Comparison of ENCODE assay signal across 1 cellular context in the genomic region with DNA sequence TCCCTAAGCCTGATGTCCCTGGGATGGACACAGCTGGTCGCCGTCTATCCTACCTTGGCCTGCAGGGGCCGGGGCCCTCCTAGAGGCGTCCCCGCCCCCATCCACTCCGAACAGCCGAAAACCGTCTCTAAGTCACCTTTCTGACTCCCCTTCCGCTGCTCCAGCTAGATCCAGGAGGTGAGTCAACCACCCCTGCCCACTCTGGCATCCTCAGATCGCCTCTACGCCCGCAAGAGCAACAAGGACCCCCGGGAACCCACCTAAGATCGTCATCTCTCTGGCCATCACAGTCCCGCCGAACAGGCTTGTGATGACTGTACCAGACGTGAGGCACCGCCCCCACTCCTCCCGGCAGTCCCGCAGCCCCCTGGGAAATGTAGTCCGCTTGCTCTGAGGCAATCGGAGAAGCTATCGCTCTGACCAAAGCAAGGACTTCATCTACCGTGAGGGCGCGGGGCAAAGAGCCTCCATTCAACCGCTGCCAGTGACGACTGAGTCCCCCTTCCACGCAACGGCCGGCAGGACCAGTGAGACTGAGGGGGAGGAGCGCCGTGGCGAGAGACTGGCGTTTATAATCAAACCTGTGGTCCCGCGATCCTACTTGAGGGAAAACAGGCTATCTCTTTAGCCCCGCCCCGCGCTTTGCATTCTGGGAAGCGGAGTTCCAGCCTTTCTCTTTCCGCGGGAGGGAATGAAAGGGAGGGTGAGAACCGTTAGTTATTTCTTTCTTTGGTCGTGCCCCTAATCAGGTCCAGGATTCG.
TF ChIP-seq lines count a peak whose summit lies in the region.

HSPA13 (minus strand) TSS at position 312 of the 761 bp plus-strand sequence; CDS start at position 285, 27 bp downstream.

TF ChIP-seq in HepG2, 621 proteins besides CTCF, POLR2A, EP300 and RAD21 (continued from another document and continues in another):
- TF ChIP-seq, protein P1, sequence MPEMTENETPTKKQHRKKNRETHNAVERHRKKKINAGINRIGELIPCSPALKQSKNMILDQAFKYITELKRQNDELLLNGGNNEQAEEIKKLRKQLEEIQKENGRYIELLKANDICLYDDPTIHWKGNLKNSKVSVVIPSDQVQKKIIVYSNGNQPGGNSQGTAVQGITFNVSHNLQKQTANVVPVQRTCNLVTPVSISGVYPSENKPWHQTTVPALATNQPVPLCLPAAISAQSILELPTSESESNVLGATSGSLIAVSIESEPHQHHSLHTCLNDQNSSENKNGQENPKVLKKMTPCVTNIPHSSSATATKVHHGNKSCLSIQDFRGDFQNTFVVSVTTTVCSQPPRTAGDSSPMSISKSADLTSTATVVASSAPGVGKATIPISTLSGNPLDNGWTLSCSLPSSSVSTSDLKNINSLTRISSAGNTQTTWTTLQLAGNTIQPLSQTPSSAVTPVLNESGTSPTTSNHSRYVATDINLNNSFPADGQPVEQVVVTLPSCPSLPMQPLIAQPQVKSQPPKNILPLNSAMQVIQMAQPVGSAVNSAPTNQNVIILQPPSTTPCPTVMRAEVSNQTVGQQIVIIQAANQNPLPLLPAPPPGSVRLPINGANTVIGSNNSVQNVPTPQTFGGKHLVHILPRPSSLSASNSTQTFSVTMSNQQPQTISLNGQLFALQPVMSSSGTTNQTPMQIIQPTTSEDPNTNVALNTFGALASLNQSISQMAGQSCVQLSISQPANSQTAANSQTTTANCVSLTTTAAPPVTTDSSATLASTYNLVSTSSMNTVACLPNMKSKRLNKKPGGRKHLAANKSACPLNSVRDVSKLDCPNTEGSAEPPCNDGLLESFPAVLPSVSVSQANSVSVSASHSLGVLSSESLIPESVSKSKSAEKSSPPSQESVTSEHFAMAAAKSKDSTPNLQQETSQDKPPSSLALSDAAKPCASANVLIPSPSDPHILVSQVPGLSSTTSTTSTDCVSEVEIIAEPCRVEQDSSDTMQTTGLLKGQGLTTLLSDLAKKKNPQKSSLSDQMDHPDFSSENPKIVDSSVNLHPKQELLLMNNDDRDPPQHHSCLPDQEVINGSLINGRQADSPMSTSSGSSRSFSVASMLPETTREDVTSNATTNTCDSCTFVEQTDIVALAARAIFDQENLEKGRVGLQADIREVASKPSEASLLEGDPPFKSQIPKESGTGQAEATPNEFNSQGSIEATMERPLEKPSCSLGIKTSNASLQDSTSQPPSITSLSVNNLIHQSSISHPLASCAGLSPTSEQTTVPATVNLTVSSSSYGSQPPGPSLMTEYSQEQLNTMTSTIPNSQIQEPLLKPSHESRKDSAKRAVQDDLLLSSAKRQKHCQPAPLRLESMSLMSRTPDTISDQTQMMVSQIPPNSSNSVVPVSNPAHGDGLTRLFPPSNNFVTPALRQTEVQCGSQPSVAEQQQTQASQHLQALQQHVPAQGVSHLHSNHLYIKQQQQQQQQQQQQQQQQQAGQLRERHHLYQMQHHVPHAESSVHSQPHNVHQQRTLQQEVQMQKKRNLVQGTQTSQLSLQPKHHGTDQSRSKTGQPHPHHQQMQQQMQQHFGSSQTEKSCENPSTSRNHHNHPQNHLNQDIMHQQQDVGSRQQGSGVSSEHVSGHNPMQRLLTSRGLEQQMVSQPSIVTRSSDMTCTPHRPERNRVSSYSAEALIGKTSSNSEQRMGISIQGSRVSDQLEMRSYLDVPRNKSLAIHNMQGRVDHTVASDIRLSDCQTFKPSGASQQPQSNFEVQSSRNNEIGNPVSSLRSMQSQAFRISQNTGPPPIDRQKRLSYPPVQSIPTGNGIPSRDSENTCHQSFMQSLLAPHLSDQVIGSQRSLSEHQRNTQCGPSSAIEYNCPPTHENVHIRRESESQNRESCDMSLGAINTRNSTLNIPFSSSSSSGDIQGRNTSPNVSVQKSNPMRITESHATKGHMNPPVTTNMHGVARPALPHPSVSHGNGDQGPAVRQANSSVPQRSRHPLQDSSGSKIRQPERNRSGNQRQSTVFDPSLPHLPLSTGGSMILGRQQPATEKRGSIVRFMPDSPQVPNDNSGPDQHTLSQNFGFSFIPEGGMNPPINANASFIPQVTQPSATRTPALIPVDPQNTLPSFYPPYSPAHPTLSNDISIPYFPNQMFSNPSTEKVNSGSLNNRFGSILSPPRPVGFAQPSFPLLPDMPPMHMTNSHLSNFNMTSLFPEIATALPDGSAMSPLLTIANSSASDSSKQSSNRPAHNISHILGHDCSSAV (CRISPR knock-in tag; IDR thresholded peaks at IDR 0.05; ENCODE audit: borderline replicate concordance), result no peak
- no peak for TF ChIP-seq ZNF225 (CRISPR knock-in tag; IDR thresholded peaks at IDR 0.05)
- peak; percentile 69 for TF ChIP-seq KAT8 (CRISPR knock-in tag; IDR thresholded peaks at IDR 0.05)
- no peak; the same call in 1 of the 2 replicates for TF ChIP-seq ZNF766 (CRISPR knock-in tag; IDR thresholded peaks at IDR 0.05; ENCODE audit: borderline replicate concordance)
- TF ChIP-seq LBX2 (CRISPR knock-in tag; IDR thresholded peaks at IDR 0.05; ENCODE audit: borderline replicate concordance), result no peak
- peak; percentile 31; the same call in 1 of the 2 replicates for TF ChIP-seq KDM2A (CRISPR knock-in tag; IDR thresholded peaks at IDR 0.05; ENCODE audit: borderline replicate concordance, low read depth)
- no peak for TF ChIP-seq BRD4 (CRISPR knock-in tag; IDR thresholded peaks at IDR 0.05)
- TF ChIP-seq TRAFD1 (CRISPR knock-in tag; IDR thresholded peaks at IDR 0.05; ENCODE audit: borderline replicate concordance), result 0 out of 2 replicates have a peak, but pooled peaks have one; percentile 52
- TF ChIP-seq DMAP1 (CRISPR knock-in tag; IDR thresholded peaks at IDR 0.05), result peak; percentile 29; the same call in 1 of the 2 replicates
- TF ChIP-seq NBN (conservative IDR thresholded peaks at IDR 0.05), result no peak
- TF ChIP-seq ZNF331 (CRISPR knock-in tag; IDR thresholded peaks at IDR 0.05), result 0 out of 2 replicates have a peak, but pooled peaks have one; percentile 13
- 0 out of 2 replicates have a peak, but pooled peaks have one; percentile 40 for TF ChIP-seq JUND (CRISPR knock-in tag; IDR thresholded peaks at IDR 0.05)
- TF ChIP-seq HOXA7 (CRISPR knock-in tag; IDR thresholded peaks at IDR 0.05), result no peak
- TF ChIP-seq, protein P2, sequence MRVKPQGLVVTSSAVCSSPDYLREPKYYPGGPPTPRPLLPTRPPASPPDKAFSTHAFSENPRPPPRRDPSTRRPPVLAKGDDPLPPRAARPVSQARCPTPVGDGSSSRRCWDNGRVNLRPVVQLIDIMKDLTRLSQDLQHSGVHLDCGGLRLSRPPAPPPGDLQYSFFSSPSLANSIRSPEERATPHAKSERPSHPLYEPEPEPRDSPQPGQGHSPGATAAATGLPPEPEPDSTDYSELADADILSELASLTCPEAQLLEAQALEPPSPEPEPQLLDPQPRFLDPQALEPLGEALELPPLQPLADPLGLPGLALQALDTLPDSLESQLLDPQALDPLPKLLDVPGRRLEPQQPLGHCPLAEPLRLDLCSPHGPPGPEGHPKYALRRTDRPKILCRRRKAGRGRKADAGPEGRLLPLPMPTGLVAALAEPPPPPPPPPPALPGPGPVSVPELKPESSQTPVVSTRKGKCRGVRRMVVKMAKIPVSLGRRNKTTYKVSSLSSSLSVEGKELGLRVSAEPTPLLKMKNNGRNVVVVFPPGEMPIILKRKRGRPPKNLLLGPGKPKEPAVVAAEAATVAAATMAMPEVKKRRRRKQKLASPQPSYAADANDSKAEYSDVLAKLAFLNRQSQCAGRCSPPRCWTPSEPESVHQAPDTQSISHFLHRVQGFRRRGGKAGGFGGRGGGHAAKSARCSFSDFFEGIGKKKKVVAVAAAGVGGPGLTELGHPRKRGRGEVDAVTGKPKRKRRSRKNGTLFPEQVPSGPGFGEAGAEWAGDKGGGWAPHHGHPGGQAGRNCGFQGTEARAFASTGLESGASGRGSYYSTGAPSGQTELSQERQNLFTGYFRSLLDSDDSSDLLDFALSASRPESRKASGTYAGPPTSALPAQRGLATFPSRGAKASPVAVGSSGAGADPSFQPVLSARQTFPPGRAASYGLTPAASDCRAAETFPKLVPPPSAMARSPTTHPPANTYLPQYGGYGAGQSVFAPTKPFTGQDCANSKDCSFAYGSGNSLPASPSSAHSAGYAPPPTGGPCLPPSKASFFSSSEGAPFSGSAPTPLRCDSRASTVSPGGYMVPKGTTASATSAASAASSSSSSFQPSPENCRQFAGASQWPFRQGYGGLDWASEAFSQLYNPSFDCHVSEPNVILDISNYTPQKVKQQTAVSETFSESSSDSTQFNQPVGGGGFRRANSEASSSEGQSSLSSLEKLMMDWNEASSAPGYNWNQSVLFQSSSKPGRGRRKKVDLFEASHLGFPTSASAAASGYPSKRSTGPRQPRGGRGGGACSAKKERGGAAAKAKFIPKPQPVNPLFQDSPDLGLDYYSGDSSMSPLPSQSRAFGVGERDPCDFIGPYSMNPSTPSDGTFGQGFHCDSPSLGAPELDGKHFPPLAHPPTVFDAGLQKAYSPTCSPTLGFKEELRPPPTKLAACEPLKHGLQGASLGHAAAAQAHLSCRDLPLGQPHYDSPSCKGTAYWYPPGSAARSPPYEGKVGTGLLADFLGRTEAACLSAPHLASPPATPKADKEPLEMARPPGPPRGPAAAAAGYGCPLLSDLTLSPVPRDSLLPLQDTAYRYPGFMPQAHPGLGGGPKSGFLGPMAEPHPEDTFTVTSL (CRISPR knock-in tag; IDR thresholded peaks at IDR 0.05; ENCODE audit: borderline replicate concordance), result no peak; the same call in 1 of the 2 replicates
- TF ChIP-seq KDM5B (CRISPR knock-in tag; IDR thresholded peaks at IDR 0.05; ENCODE audit: borderline replicate concordance), result peak; percentile 4; the same call in 1 of the 2 replicates
- TF ChIP-seq AGO2 (optimal IDR thresholded peaks at IDR 0.05; ENCODE audit: low read depth, low read length), result no peak
- TF ChIP-seq IKZF1 (IDR thresholded peaks at IDR 0.05), result no peak
- peak; percentile 17 for TF ChIP-seq U2AF1 (optimal IDR thresholded peaks at IDR 0.05; ENCODE audit: low read depth, low read length)
- TF ChIP-seq ZMYM2 (CRISPR knock-in tag; IDR thresholded peaks at IDR 0.05), result no peak
- TF ChIP-seq IRX3 (CRISPR knock-in tag; IDR thresholded peaks at IDR 0.05; ENCODE audit: borderline replicate concordance, low read depth), result no peak
- TF ChIP-seq, protein P3, sequence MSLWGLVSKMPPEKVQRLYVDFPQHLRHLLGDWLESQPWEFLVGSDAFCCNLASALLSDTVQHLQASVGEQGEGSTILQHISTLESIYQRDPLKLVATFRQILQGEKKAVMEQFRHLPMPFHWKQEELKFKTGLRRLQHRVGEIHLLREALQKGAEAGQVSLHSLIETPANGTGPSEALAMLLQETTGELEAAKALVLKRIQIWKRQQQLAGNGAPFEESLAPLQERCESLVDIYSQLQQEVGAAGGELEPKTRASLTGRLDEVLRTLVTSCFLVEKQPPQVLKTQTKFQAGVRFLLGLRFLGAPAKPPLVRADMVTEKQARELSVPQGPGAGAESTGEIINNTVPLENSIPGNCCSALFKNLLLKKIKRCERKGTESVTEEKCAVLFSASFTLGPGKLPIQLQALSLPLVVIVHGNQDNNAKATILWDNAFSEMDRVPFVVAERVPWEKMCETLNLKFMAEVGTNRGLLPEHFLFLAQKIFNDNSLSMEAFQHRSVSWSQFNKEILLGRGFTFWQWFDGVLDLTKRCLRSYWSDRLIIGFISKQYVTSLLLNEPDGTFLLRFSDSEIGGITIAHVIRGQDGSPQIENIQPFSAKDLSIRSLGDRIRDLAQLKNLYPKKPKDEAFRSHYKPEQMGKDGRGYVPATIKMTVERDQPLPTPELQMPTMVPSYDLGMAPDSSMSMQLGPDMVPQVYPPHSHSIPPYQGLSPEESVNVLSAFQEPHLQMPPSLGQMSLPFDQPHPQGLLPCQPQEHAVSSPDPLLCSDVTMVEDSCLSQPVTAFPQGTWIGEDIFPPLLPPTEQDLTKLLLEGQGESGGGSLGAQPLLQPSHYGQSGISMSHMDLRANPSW (CRISPR knock-in tag; IDR thresholded peaks at IDR 0.05; ENCODE audit: borderline replicate concordance), result no peak
- TF ChIP-seq PITX1 (CRISPR knock-in tag; IDR thresholded peaks at IDR 0.05), result no peak
- TF ChIP-seq TIGD3 (CRISPR knock-in tag; IDR thresholded peaks at IDR 0.05; ENCODE audit: borderline replicate concordance), result no peak
- TF ChIP-seq TAF1 (CRISPR knock-in tag; IDR thresholded peaks at IDR 0.05), result peak; percentile 64
- TF ChIP-seq PHB2 (IDR thresholded peaks at IDR 0.05; ENCODE audit: partially characterized antibody), result no peak
- no peak for TF ChIP-seq SP140L (CRISPR knock-in tag; IDR thresholded peaks at IDR 0.05; ENCODE audit: borderline replicate concordance)
- TF ChIP-seq, protein P4, sequence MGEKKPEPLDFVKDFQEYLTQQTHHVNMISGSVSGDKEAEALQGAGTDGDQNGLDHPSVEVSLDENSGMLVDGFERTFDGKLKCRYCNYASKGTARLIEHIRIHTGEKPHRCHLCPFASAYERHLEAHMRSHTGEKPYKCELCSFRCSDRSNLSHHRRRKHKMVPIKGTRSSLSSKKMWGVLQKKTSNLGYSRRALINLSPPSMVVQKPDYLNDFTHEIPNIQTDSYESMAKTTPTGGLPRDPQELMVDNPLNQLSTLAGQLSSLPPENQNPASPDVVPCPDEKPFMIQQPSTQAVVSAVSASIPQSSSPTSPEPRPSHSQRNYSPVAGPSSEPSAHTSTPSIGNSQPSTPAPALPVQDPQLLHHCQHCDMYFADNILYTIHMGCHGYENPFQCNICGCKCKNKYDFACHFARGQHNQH (CRISPR knock-in tag; IDR thresholded peaks at IDR 0.05), result no peak
- no peak for TF ChIP-seq ZNF704 (CRISPR knock-in tag; IDR thresholded peaks at IDR 0.05; ENCODE audit: borderline replicate concordance)
- TF ChIP-seq ZNF430 (CRISPR knock-in tag; IDR thresholded peaks at IDR 0.05), result no peak
- TF ChIP-seq MIXL1 (CRISPR knock-in tag; IDR thresholded peaks at IDR 0.05), result no peak
